ENCODE assay signal across 30 cellular contexts in genomic region chr11:35667257-35667656, GRCh38. TPM values are rescaled to one million over a fixed set of nuclear protein-coding genes. Genes with fewer than 3 reads are reported as not detected.
"Had no signal": no experiment of that assay in that cellular context is flagged by ENCODE, and none has a peak within 500 bp of the region (broad histone marks: within the 10 kb centered on the region; RNA-seq: fewer than 3 reads in every experiment).

No MANE protein-coding gene starts in this region.

- FAIRE-seq: pancreas, urothelium cell line had no signal

- ATAC-seq: naive thymus-derived CD8-positive, alpha-beta T cell; natural killer cell treated with Interleukin-12 subunit alpha and Interleukin-12 subunit beta and Interleukin-15 and Interleukin-18, amount 100 ng/mL, for 72 hours; pancreas; right cardiac atrium; sciatic nerve; stimulated activated memory B cell treated with anti-CD40 and anti-IgM and Interleukin-4, amounts not matched to agents 10 μg/mL and 1 μg/mL and 100 μg/mL, for 72 hours; stimulated activated naive CD8-positive, alpha-beta T cell treated with anti-CD3 and anti-CD28 coated beads, Interleukin-15, amount 100 ng/mL, for 72 hours; stimulated activated naive CD8-positive, alpha-beta T cell treated with anti-CD3 and anti-CD28 coated beads, Interleukin-15, Interleukin-2, amounts not matched to agents 100 U/mL and 50 U/mL, for 24 hours had no signal

- H3K4me2 ChIP-seq: smooth muscle cell had no signal

- DNase-seq: naive B cell; naive thymus-derived CD8-positive, alpha-beta T cell; nephron progenitor cell; nucleus accumbens; pancreas; right cardiac atrium; spleen; stimulated activated CD4-positive, alpha-beta T cell treated with anti-CD3 and anti-CD28 coated beads, Interleukin-12 subunit alpha, Interleukin-12 subunit beta, amount 100 ng/mL, for 4 hours; stimulated activated CD4-positive, alpha-beta T cell treated with anti-CD3 and anti-CD28 coated beads, Interleukin-1b, Interleukin-23, amount 100 ng/mL, for 48 hours; stimulated activated CD4-positive, alpha-beta T cell treated with anti-CD3 and anti-CD28 coated beads, Interleukin-4, amount 100 ng/mL, for 1 hour; stimulated activated CD4-positive, alpha-beta T cell treated with anti-CD3 and anti-CD28 coated beads, Interleukin-4, amount 100 ng/mL, for 4 hours; stimulated activated CD8-positive, alpha-beta memory T cell treated with anti-CD3 and anti-CD28 coated beads, Interleukin-4, amount 100 ng/mL, for 48 hours; stimulated activated naive CD4-positive, alpha-beta T cell; stimulated activated naive CD8-positive, alpha-beta T cell treated with anti-CD3 and anti-CD28 coated beads, Interleukin-15, amount 100 ng/mL, for 72 hours; stimulated activated naive CD8-positive, alpha-beta T cell treated with anti-CD3 and anti-CD28 coated beads, Interleukin-15, Interleukin-2, amounts not matched to agents 100 U/mL and 50 U/mL, for 24 hours; substantia nigra; testis; tibial artery; transverse colon; upper lobe of left lung had no signal

- H3K4me1 ChIP-seq: prostate gland had no signal

- H3K27ac ChIP-seq: neutrophil, pancreas, prostate gland, skin epidermis, spleen, suprapubic skin, testis, tibial artery, transverse colon, upper lobe of left lung, vagina had no signal

- H3K27me3 ChIP-seq: pancreas, spleen, suprapubic skin, testis, tibial artery, transverse colon, upper lobe of left lung, vagina had no signal

- H3K9me3 ChIP-seq: neutrophil, pancreas, prostate gland, suprapubic skin, testis, vagina had no signal

- H3K36me3 ChIP-seq: neutrophil, pancreas, prostate gland, suprapubic skin, tibial artery, transverse colon, upper lobe of left lung, vagina had no signal

- H3K4me3 ChIP-seq: pancreas, prostate gland, skin epidermis, smooth muscle cell, spleen, suprapubic skin, testis, tibial artery, transverse colon, upper lobe of left lung, vagina had no signal

RNA-seq across cellular contexts. Expression of gene FJX1, which starts 49.0 kb away (rescaled TPM):
- total RNA-seq: naive thymus-derived CD8-positive, alpha-beta T cell had no signal
